ENCODE assay signal across 4 cellular contexts in genomic region chr19:12697425-12697824, GRCh38. TPM values are rescaled to one million over a fixed set of nuclear protein-coding genes. Genes with fewer than 3 reads are reported as not detected.
DNase-seq lines count a peak whose midpoint lies in the region; ATAC-seq lines count a peak whose summit lies in the region.
"Not testable (repeated sequence)": the region's sequence is repeated elsewhere in the genome, so short reads cannot be mapped to it uniquely, and the experiment has no call there.

No MANE protein-coding gene starts in this region.

- DNase-seq in MG63; activated naive CD4-positive, alpha-beta T cell treated with anti-CD3 and anti-CD28 coated beads for 36 hours; naive B cell: not testable (repeated sequence)

- H3K4me1 ChIP-seq in BLaER1 = peaks cover 34% of the 10 kb centered on the region

- H4K20me1 ChIP-seq in BLaER1 = peaks cover 34% of the 10 kb centered on the region

- not testable (repeated sequence) for ATAC-seq in naive B cell (ENCODE audit: low read depth in 2 of 2)

- H3K4me2 ChIP-seq in BLaER1 = peak overlapping the region; percentile 97

- H3K27me3 Mint-ChIP-seq in activated naive CD4-positive, alpha-beta T cell treated with anti-CD3 and anti-CD28 coated beads for 36 hours (ENCODE audit: low read depth); naive B cell: not testable (repeated sequence)

- H3K27ac ChIP-seq in BLaER1 = peak overlapping the region; percentile 75

- intact Hi-C loops in activated naive CD4-positive, alpha-beta T cell treated with anti-CD3 and anti-CD28 coated beads for 36 hours (cut with micrococcal nuclease) = loop anchor here (2.0 kb wide), 1 partner anchor 39 kb away; the partner anchor contains the start of gene GET3

- H3K36me3 Mint-ChIP-seq in activated naive CD4-positive, alpha-beta T cell treated with anti-CD3 and anti-CD28 coated beads for 36 hours (ENCODE audit: low read depth) = peaks cover 16% of the 10 kb centered on the region
- H3K36me3 Mint-ChIP-seq in naive B cell = not testable (repeated sequence)

- H3K4me3 ChIP-seq in BLaER1 (peak overlapping the region; percentile 90), MG63 (peak overlapping the region; percentile 82)

- H3K4me1 Mint-ChIP-seq in activated naive CD4-positive, alpha-beta T cell treated with anti-CD3 and anti-CD28 coated beads for 36 hours (ENCODE audit: low read depth) = peaks cover 11% of the 10 kb centered on the region
- peaks cover 4 to 12% (median 5%) of the 10 kb centered on the region in 3 donors for H3K4me1 Mint-ChIP-seq in naive B cell

- H3K4me3 Mint-ChIP-seq in activated naive CD4-positive, alpha-beta T cell treated with anti-CD3 and anti-CD28 coated beads for 36 hours = peak overlapping the region; percentile 91
- peak overlapping the region; percentile 9 to 97 (median 41) for H3K4me3 Mint-ChIP-seq in naive B cell

- H3K27me3 ChIP-seq in BLaER1, MG63: not testable (repeated sequence)

- H3K9ac ChIP-seq in BLaER1 = peak overlapping the region; percentile 80

- not testable (repeated sequence) for H3K27ac Mint-ChIP-seq in activated naive CD4-positive, alpha-beta T cell treated with anti-CD3 and anti-CD28 coated beads for 36 hours
- peak overlapping the region in 5 of 6 donors; percentile 75 to 98 (median 96) for H3K27ac Mint-ChIP-seq in naive B cell

- not testable (repeated sequence) for H3K9me3 ChIP-seq in BLaER1, MG63

- H3K36me3 ChIP-seq in BLaER1 (peaks cover 54% of the 10 kb centered on the region), MG63 (peaks cover 55% of the 10 kb centered on the region)

- not testable (repeated sequence) for H3K9me3 Mint-ChIP-seq in activated naive CD4-positive, alpha-beta T cell treated with anti-CD3 and anti-CD28 coated beads for 36 hours; naive B cell

- CTCF ChIA-PET in activated naive CD4-positive, alpha-beta T cell treated with anti-CD3 and anti-CD28 coated beads for 36 hours (lab: Charles Lee) = interaction anchor here (0.7 kb wide), 1 partner anchor 142 kb away, joined by 3 read pairs; no protein-coding TSS in a partner anchor

RNA-seq across cellular contexts. Expression of gene FBXW9, which starts 1.0 kb away (rescaled TPM):
- 31.3 and 46.1 TPM in 2 replicates for total RNA-seq in MG63 (2014; rRNA removed; shearing (Covaris generic); ENCODE audit: low replicate concordance)
- total RNA-seq in activated naive CD4-positive, alpha-beta T cell treated with anti-CD3 and anti-CD28 coated beads for 36 hours = 1 to 10 TPM; 7.2 to 8.7 TPM
- polyA plus RNA-seq in naive B cell (ENCODE audit: low read depth in 6 of 6) = 1 to 10 TPM; 2.0 to 5.8 (median 4.9) TPM

RNA-seq across cellular contexts. Expression of gene GNG14, which starts 9.6 kb away (rescaled TPM):
- total RNA-seq in MG63 (2014; rRNA removed; shearing (Covaris generic); ENCODE audit: low replicate concordance) = not detected in 2 replicates
- total RNA-seq in activated naive CD4-positive, alpha-beta T cell treated with anti-CD3 and anti-CD28 coated beads for 36 hours = not detected
- not detected for polyA plus RNA-seq in naive B cell (ENCODE audit: low read depth in 6 of 6)

RNA-seq across cellular contexts. Expression of gene DHPS, which starts 15.7 kb away (rescaled TPM):
- total RNA-seq in MG63 (2014; rRNA removed; shearing (Covaris generic); ENCODE audit: low replicate concordance) = 127 and 140 TPM in 2 replicates
- 100 to 1,000 TPM; 131 to 149 TPM for total RNA-seq in activated naive CD4-positive, alpha-beta T cell treated with anti-CD3 and anti-CD28 coated beads for 36 hours
- polyA plus RNA-seq in naive B cell (ENCODE audit: low read depth in 6 of 6) = 100 to 1,000 TPM in 2 of 6 donors, 10 to 100 TPM in 4; 83.5 to 132 (median 85.5) TPM

RNA-seq across cellular contexts. Expression of gene TNPO2, which starts 26.3 kb away (rescaled TPM):
- total RNA-seq in MG63 (2014; rRNA removed; shearing (Covaris generic); ENCODE audit: low replicate concordance) = 83.5 and 84.5 TPM in 2 replicates
- 10 to 100 TPM; 80.7 to 81.1 TPM for total RNA-seq in activated naive CD4-positive, alpha-beta T cell treated with anti-CD3 and anti-CD28 coated beads for 36 hours
- polyA plus RNA-seq in naive B cell (ENCODE audit: low read depth in 6 of 6) = 1 to 10 TPM in 5 of 6 donors, not detected in 1; 1.7 to 3.5 (median 2.7) TPM

RNA-seq across cellular contexts. Expression of gene WDR83, which starts 30.8 kb away (rescaled TPM):
- total RNA-seq in MG63 (2014; rRNA removed; shearing (Covaris generic); ENCODE audit: low replicate concordance) = 9.9 and 18.8 TPM in 2 replicates
- 10 to 100 TPM; 14.9 to 16.2 TPM for total RNA-seq in activated naive CD4-positive, alpha-beta T cell treated with anti-CD3 and anti-CD28 coated beads for 36 hours
- 10 to 100 TPM; 12.6 to 34.5 (median 17.5) TPM for polyA plus RNA-seq in naive B cell (ENCODE audit: low read depth in 6 of 6)
